In the genomic region with DNA sequence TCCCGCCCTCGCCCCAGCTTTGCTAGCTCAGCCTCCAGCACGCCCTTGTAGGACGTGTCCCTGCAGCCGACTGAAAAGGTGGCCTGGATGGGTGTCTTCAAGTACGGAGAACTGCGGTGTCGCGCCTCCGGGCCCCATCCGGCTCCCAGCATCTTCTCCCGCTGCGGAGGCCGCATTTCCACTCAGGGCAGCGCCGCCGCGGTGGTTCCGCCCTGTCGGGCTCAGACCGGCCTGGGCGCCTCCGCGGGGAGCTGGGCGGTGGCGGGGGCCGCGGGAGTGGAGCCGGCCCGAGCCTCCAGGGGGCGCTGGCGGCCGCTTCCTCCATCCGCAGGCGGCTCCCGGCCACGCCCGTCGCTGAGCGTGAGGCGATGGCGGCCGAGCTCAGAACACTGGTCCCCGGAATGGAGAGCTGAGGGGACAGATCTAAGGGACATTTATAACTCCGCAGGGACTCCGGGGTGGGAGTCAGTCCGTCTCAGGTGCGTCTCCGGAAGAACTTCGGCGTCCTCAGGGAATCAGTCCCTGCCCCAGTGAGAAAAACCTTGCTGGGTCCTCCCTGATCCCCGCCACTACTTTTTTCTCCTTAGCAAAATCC, we compare ENCODE assay signal across 8 cellular contexts. TPM values are rescaled to one million over a fixed set of nuclear protein-coding genes. Genes with fewer than 3 reads are reported as not detected.
A peak's percentile ranks its signal among the peaks of the same experiment; 100 is the strongest.
DNase-seq lines count a peak whose midpoint lies in the region; ATAC-seq and FAIRE-seq lines count a peak whose summit lies in the region.

No MANE protein-coding gene starts in this region.

- no peaks in the 10 kb centered on the region for H3K4me1 ChIP-seq in small intestine (ENCODE audit: control insufficient read depth in 2 of 2, insufficient read depth in 1 of 2, low read depth in 1 of 2, low read length in 1 of 2)

- H3K36me3 ChIP-seq in small intestine (ENCODE audit: control insufficient read depth in 2 of 2, insufficient read depth in 2 of 2, low read length in 2 of 2): no peaks in the 10 kb centered on the region

- H3K36me3 Mint-ChIP-seq in T-helper 17 cell (ENCODE audit: low read depth): no peaks in the 10 kb centered on the region

- H3K27me3 Mint-ChIP-seq in T-helper 17 cell: peaks cover 9% of the 10 kb centered on the region

- FAIRE-seq in small intestine (lab: Jason Lieb, UNC): no peak

- 4 to 21% (median 17%) methylated on average over 41 to 52 of the region's 52 CpGs for whole genome bisulfite sequencing in small intestine, 3 donors

- H3K4me1 Mint-ChIP-seq in T-helper 17 cell: peaks cover 2% of the 10 kb centered on the region

- peak overlapping the region in 1 of 2 donors; percentile 61 for H3K27ac ChIP-seq in small intestine (ENCODE audit: low read depth in 1 of 2, low read length in 1 of 2)

- DNase-seq in EH (ENCODE audit: low read depth): peak; percentile 76
- DNase-seq in LHCN-M2 (ENCODE audit: low read depth): peak; percentile 47
- DNase-seq in T-helper 17 cell: peak; percentile 60 to 79 (median 67)
- peak; percentile 87 for DNase-seq in astrocyte of the hippocampus (ENCODE audit: low read depth, low spot score)
- peak; percentile 15 for DNase-seq in small intestine

- ATAC-seq in GM21576 (IDR thresholded peaks at IDR 0.05; ENCODE audit: unreplicated experiment): peak; percentile 80
- ATAC-seq in T-helper 17 cell: peak; percentile 95
- ATAC-seq in HG03571 (IDR thresholded peaks at IDR 0.05; ENCODE audit: unreplicated experiment): no peak

- H3K4me3 ChIP-seq in iPS-11a (ENCODE audit: low read depth, low read length) (peak overlapping the region; percentile 30), small intestine (ENCODE audit: low read depth in 1 of 2, low read length in 2 of 2) (peak overlapping the region in 1 of 2 donors; percentile 39)

- peak overlapping the region; percentile 76 for H3K4me3 Mint-ChIP-seq in T-helper 17 cell

- H3K9me3 ChIP-seq in T-helper 17 cell (ENCODE audit: control insufficient read depth, low read length, poor library complexity, severe bottlenecking) (no peaks in the 10 kb centered on the region), small intestine (ENCODE audit: control insufficient read depth, low read depth) (no peaks in the 10 kb centered on the region)

- H3K27me3 ChIP-seq in small intestine (ENCODE audit: control insufficient read depth in 2 of 2, insufficient read depth in 2 of 2, low read length in 2 of 2): no peaks in the 10 kb centered on the region

- no peak overlapping the region for H3K27ac Mint-ChIP-seq in T-helper 17 cell

RNA-seq across cellular contexts. Expression of gene SMCO1, which starts 13.6 kb away (rescaled TPM):
- total RNA-seq in LHCN-M2 (2014; rRNA removed) (not detected in 2 replicates), T-helper 17 cell (not detected)
- polyA plus RNA-seq in LHCN-M2 (2012): not detected
- polyA plus RNA-seq in small intestine: not detected

RNA-seq across cellular contexts. Expression of gene RNF168, which starts 25.2 kb away (rescaled TPM):
- total RNA-seq in LHCN-M2 (2014; rRNA removed) (14.9 and 15.1 TPM in 2 replicates), T-helper 17 cell (10 to 100 TPM; 36.9 to 37.9 TPM)
- 3.7 TPM for polyA plus RNA-seq in LHCN-M2 (2012)
- 1 to 10 TPM; 2.4 to 8.9 (median 3.1) TPM for polyA plus RNA-seq in small intestine

RNA-seq across cellular contexts. Expression of gene WDR53, which starts 39.6 kb away (rescaled TPM):
- total RNA-seq in LHCN-M2 (2014; rRNA removed) (6.1 and 8.3 TPM in 2 replicates), T-helper 17 cell (10 to 100 TPM; 18.1 to 29.6 TPM)
- 7.4 TPM for polyA plus RNA-seq in LHCN-M2 (2012)
- 1 to 10 TPM; 5.4 to 8.9 (median 7.3) TPM for polyA plus RNA-seq in small intestine

RNA-seq across cellular contexts. Expression of gene FBXO45, which starts 39.7 kb away (rescaled TPM):
- total RNA-seq in LHCN-M2 (2014; rRNA removed) (10.1 and 11.8 TPM in 2 replicates), T-helper 17 cell (1 to 10 TPM; 4.9 to 8.3 TPM)
- polyA plus RNA-seq in LHCN-M2 (2012): 4.1 TPM
- polyA plus RNA-seq in small intestine: 1 to 10 TPM; 3.2 to 8.3 (median 4.9) TPM

Comparison
In these comparisons a context has a peak if more than half of its experiments do, and no peak if none do; other contexts are left out.
1. DNase-seq: peak in every context shown above with its lines; median percentile 87 in astrocyte of the hippocampus; 76 in EH; 67 in T-helper 17 cell; 47 in LHCN-M2; 15 in small intestine.